Comparison of ENCODE assay signal across 12 cellular contexts in the genomic region with DNA sequence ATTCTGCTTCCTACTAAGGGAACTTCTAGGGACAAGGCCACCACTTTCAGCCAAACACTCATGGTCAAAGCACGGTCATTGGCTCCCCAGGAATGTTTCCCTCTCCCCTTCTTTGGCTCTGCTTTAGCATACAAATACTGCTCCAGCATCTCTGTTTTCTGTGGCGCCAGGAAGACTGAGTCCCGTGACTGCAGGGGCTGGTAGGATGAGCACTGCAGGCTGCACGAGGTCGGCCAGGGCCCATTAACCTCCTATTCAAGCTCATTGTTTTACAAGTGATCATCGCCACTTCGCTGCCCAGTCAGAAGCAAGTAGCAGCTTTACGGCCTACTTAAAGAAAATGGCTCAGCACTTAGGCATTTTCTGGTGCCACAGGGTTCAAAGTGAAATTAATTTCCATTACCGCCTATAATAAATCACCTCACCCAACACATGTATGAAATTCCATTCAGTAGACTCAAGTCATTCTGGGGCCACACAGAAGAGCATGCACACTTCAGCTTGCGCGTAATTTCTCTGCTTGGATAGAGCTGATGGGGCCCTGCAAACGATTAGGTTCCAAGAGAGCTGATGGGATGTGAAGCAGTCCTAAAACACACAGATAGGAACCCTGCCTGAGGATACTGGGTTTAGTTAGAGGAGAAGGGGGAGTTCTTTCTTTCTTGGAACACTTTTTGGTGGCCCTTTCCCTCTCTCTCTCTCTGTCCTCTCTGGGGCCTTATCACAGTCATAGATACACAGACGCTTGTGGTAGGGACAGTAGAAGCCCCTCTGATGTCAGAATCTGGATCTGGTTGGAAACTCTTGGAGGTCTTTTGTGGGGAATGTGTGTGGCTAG.
DNase-seq lines count a peak whose midpoint lies in the region; ATAC-seq and TF ChIP-seq lines count a peak whose summit lies in the region.
"Had no signal": no experiment of that assay in that cellular context is flagged by ENCODE, and none has a peak within 500 bp of the region (broad histone marks: within the 10 kb centered on the region; RNA-seq: fewer than 3 reads in every experiment).

No MANE protein-coding gene starts in this region.

- TF ChIP-seq POLR2A in GM18505 (IDR thresholded peaks at IDR 0.05; ENCODE audit: borderline replicate concordance, extremely low read depth, insufficient read depth, insufficient read length), result no peak
- no peak for TF ChIP-seq POLR2A in transverse colon (IDR thresholded peaks at IDR 0.05)

- H2BK120ac ChIP-seq in neuronal stem cell (ENCODE audit: low read depth, low read length), result no peak overlapping the region

- no peaks in the 10 kb centered on the region for H3K9me3 ChIP-seq in neuronal stem cell (replicated peaks in 1 of 2; ENCODE audit: control insufficient read depth in 2 of 2, insufficient read depth in 1 of 2, low read depth in 1 of 2, low read length in 2 of 2)
- no peaks in the 10 kb centered on the region for H3K9me3 ChIP-seq in transverse colon
- H3K9me3 ChIP-seq in naive thymus-derived CD4-positive, alpha-beta T cell (ENCODE audit: control insufficient read depth in 2 of 3, low read length in 3 of 3), result no peaks in the 10 kb centered on the region

- no peak overlapping the region for H3K14ac ChIP-seq in neuronal stem cell (ENCODE audit: low read length)

- ATAC-seq in GM18505 (IDR thresholded peaks at IDR 0.05; ENCODE audit: unreplicated experiment), result no peak
- no peak for ATAC-seq in naive thymus-derived CD4-positive, alpha-beta T cell
- ATAC-seq: left ventricle myocardium superior had no signal

- H3K27ac Mint-ChIP-seq in naive thymus-derived CD4-positive, alpha-beta T cell, result no peak overlapping the region

- no peak overlapping the region for H2BK5ac ChIP-seq in neuronal stem cell (ENCODE audit: low read length)

- no peak overlapping the region for H4K91ac ChIP-seq in neuronal stem cell (ENCODE audit: low read depth, low read length, poor library complexity)

- H3K4me1 ChIP-seq in neuronal stem cell (ENCODE audit: control insufficient read depth in 2 of 2, insufficient read depth in 1 of 2, low read depth in 1 of 2, low read length in 2 of 2), result peaks cover 0 to 9% of the 10 kb centered on the region in 2 donors
- H3K4me1 ChIP-seq in transverse colon, result no peaks in the 10 kb centered on the region
- H3K4me1 ChIP-seq in naive thymus-derived CD4-positive, alpha-beta T cell (ENCODE audit: control insufficient read depth in 2 of 2, insufficient read depth in 2 of 2, low read length in 2 of 2), result no peaks in the 10 kb centered on the region
- H3K4me1 ChIP-seq: spleen had no signal

- DNase-seq in DMS79 treated with DMSO at 0.1 percent for 48 hours (lab: John Stamatoyannopoulos, UW) (peak; percentile 30), LHCN-M2 (ENCODE audit: low read depth) (peak; percentile 30), choroid plexus epithelial cell (ENCODE audit: low read depth) (peak; percentile 84), neuronal stem cell (ENCODE audit: low spot score) (no peak), transverse colon (no peak), NCI-H128 (lab: John Stamatoyannopoulos, UW; ENCODE audit: unreplicated experiment) (no peak)
- DNase-seq in naive thymus-derived CD4-positive, alpha-beta T cell, result no peak
- DNase-seq: left ventricle myocardium superior, NCI-H1436 treated with DMSO at 0.1 percent for 48 hours, spleen had no signal

- peaks cover 0 to 4% (median 0%) of the 10 kb centered on the region in 5 donors for H3K27me3 Mint-ChIP-seq in naive thymus-derived CD4-positive, alpha-beta T cell

- H3K23ac ChIP-seq in neuronal stem cell (ENCODE audit: low read depth, low read length, poor library complexity), result no peak overlapping the region

- intact Hi-C loops in transverse colon (cut with DNase I; ENCODE audit: low total_unique reads), result loop anchor here (10.0 kb wide), 1 partner anchor 659 kb away; no protein-coding TSS in a partner anchor
- intact Hi-C loops in naive thymus-derived CD4-positive, alpha-beta T cell (cut with micrococcal nuclease), result no loop called here

- H3K4me2 ChIP-seq in neuronal stem cell (ENCODE audit: insufficient read depth, low read length, poor library complexity, severe bottlenecking), result no peak overlapping the region

- no peak overlapping the region for H2BK12ac ChIP-seq in neuronal stem cell (ENCODE audit: low read length)

- H3K9ac ChIP-seq in neuronal stem cell (ENCODE audit: low read depth, low read length, poor library complexity), result no peak overlapping the region

- no peaks in the 10 kb centered on the region for H3K4me1 Mint-ChIP-seq in naive thymus-derived CD4-positive, alpha-beta T cell

- peaks cover 0 to 8% (median 0%) of the 10 kb centered on the region in 11 donors for H3K9me3 Mint-ChIP-seq in naive thymus-derived CD4-positive, alpha-beta T cell

- no peak for TF ChIP-seq EP300 in transverse colon (IDR thresholded peaks at IDR 0.05; ENCODE audit: low read depth)

- H2BK15ac ChIP-seq in neuronal stem cell (ENCODE audit: low read length), result no peak overlapping the region

- H3K79me1 ChIP-seq in neuronal stem cell (ENCODE audit: low read depth, low read length), result no peaks in the 10 kb centered on the region

- CTCF ChIA-PET in naive thymus-derived CD4-positive, alpha-beta T cell (lab: Charles Lee), result interaction anchor here (0.7 kb wide), 1 partner anchor 20 kb away, joined by 3 read pairs; no protein-coding TSS in a partner anchor

- no peak overlapping the region for H3K18ac ChIP-seq in neuronal stem cell (ENCODE audit: low read length)

- H2AFZ ChIP-seq in neuronal stem cell (ENCODE audit: low read length), result peak overlapping the region; percentile 62

- in situ Hi-C loops in transverse colon (cut with MboI; ENCODE audit: low pct_ligation_motif_present in 1 of 4, low pct_unique_long_range_greater_than_20kb in 1 of 4, low sequenced_read_pairs in 3 of 4), result no loop called here

- no peak overlapping the region for H3K4ac ChIP-seq in neuronal stem cell (ENCODE audit: low read length)

- no peak overlapping the region for H3K4me3 Mint-ChIP-seq in naive thymus-derived CD4-positive, alpha-beta T cell

- no peak for TF ChIP-seq CTCF in choroid plexus epithelial cell (conservative IDR thresholded peaks at IDR 0.05; ENCODE audit: low read depth, low read length)
- no peak for TF ChIP-seq CTCF in transverse colon (IDR thresholded peaks at IDR 0.05)

- no peak overlapping the region for H3K27ac ChIP-seq in neuronal stem cell (replicated peaks; ENCODE audit: low read length)
- H3K27ac ChIP-seq in transverse colon, result no peak overlapping the region
- no peak overlapping the region for H3K27ac ChIP-seq in naive thymus-derived CD4-positive, alpha-beta T cell (ENCODE audit: low read depth, low read length)
- H3K27ac ChIP-seq: SK-N-MC, spleen had no signal

- WGBS in neuronal stem cell (ENCODE audit: extremely low coverage in 2 of 2, insufficient read length in 2 of 2, insufficient replicate concordance in 1 of 2), 2 donors, result no CpG with 5 or more reads among the region's 13 CpGs
- WGBS in transverse colon (ENCODE audit: low coverage in 1 of 2), 2 donors, result 69 to 74% methylated on average over 5 to 13 of the region's 13 CpGs

- H3K36me3 ChIP-seq in neuronal stem cell (replicated peaks in 1 of 2; ENCODE audit: control insufficient read depth in 2 of 2, insufficient read depth in 2 of 2, low read length in 2 of 2) (no peaks in the 10 kb centered on the region), transverse colon (no peaks in the 10 kb centered on the region)
- no peaks in the 10 kb centered on the region for H3K36me3 ChIP-seq in naive thymus-derived CD4-positive, alpha-beta T cell (ENCODE audit: control insufficient read depth in 2 of 3, insufficient read depth in 3 of 3, low read length in 3 of 3)
- H3K36me3 ChIP-seq: spleen had no signal

- H3K4me3 ChIP-seq in choroid plexus epithelial cell (ENCODE audit: low read depth, low read length), result no peak overlapping the region
- no peak overlapping the region for H3K4me3 ChIP-seq in neuronal stem cell (ENCODE audit: low read length in 2 of 2)
- no peak overlapping the region for H3K4me3 ChIP-seq in transverse colon
- H3K4me3 ChIP-seq in naive thymus-derived CD4-positive, alpha-beta T cell (ENCODE audit: low read length), result no peak overlapping the region
- H3K4me3 ChIP-seq: SK-N-MC, spleen had no signal

- H4K8ac ChIP-seq in neuronal stem cell (ENCODE audit: low read depth, low read length), result no peak overlapping the region

- H2AK5ac ChIP-seq in neuronal stem cell (ENCODE audit: low read depth, low read length), result no peak overlapping the region

- no peaks in the 10 kb centered on the region for H3K27me3 ChIP-seq in neuronal stem cell (ENCODE audit: control insufficient read depth in 3 of 3, insufficient read depth in 3 of 3, low read depth in 1 of 3, low read length in 3 of 3)
- H3K27me3 ChIP-seq in transverse colon, result no peaks in the 10 kb centered on the region
- H3K27me3 ChIP-seq in naive thymus-derived CD4-positive, alpha-beta T cell (ENCODE audit: control insufficient read depth in 2 of 2, insufficient read depth in 2 of 2, low read length in 2 of 2), result no peaks in the 10 kb centered on the region
- H3K27me3 ChIP-seq: spleen had no signal

- H3K36me3 Mint-ChIP-seq in naive thymus-derived CD4-positive, alpha-beta T cell, result no peaks in the 10 kb centered on the region

- POLR2A ChIA-PET in naive thymus-derived CD4-positive, alpha-beta T cell (lab: Charles Lee), result no interaction called here

Comparison
In these comparisons a context has a peak if more than half of its experiments do, and no peak if none do; other contexts are left out.
1. DNase-seq: peak in DMS79 treated with DMSO at 0.1 percent for 48 hours (single experiment), LHCN-M2 (single experiment) and choroid plexus epithelial cell (single experiment); none in neuronal stem cell (single experiment), transverse colon (single experiment), naive thymus-derived CD4-positive, alpha-beta T cell (0 of 9) and NCI-H128 (single experiment).